8 cellular contexts compared by ENCODE assay signal in the genomic region with DNA sequence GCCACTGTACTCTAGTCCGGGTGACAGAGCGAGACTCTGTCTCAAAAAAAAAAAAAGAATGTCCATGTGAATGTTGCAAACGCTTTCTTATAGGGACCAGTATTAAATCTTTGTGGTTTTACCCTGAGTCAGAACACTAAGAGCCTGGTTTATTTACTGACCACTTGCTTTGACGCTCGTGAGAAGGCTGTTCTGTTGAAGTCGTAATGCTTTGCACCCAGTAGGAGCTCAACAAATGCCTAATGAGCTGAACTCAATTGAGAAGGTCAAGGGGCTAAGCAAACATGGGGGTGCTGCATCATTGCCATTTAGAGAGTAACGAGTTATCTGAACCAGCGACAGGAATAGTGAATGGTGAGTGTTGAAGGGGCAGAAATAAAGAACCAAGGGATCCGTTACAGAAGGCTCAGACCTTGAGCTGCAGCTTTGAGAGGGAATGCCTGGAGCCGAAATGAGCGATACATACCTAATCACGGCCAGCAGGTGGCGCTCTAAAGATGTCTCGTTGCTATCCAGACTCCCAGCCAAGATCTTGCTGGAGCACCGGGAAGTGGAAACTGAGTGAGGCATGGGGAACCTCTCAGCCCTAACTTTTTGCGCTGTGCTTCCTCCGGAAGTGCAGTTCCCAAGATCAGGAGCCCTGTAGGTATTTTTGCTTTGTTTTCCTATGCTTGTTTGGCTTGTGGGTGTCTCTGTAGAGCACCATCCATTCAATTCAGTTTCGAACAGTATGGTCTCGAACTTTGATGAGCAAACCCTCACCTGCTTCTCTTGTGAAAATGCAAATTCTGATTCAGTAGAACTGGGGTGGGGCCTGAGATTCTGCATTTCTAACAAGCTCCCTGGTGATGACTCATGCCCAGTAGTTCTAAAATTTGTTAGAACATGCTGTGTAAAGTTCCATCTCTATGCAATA. TPM values are rescaled to one million over a fixed set of nuclear protein-coding genes. Genes with fewer than 3 reads are reported as not detected.
DNase-seq lines count a peak whose midpoint lies in the region; ATAC-seq and TF ChIP-seq lines count a peak whose summit lies in the region.

No MANE protein-coding gene starts in this region.

- H3K4me1 Mint-ChIP-seq in activated naive CD8-positive, alpha-beta T cell treated with anti-CD3 and anti-CD28 coated beads, Interleukin-2, amount 50 U/mL, for 24 hours, result peaks cover 16% of the 10 kb centered on the region
- no peaks in the 10 kb centered on the region for H3K4me1 Mint-ChIP-seq in progenitor cell of endocrine pancreas (ENCODE audit: low read depth)

- peak; percentile 82 for ATAC-seq in activated naive CD8-positive, alpha-beta T cell treated with anti-CD3 and anti-CD28 coated beads, Interleukin-2, amount 50 U/mL, for 24 hours
- ATAC-seq in GM18868 (IDR thresholded peaks at IDR 0.05; ENCODE audit: unreplicated experiment), result no peak

- DNase-seq in GM04503 (ENCODE audit: low read depth) (peak; percentile 36), NCI-H128 (lab: John Stamatoyannopoulos, UW; ENCODE audit: unreplicated experiment) (peak; percentile 66), SW 1271 (lab: John Stamatoyannopoulos, UW) (peak; percentile 35 to 84), cardiac septum (ENCODE audit: low spot score) (peak; percentile 94), progenitor cell of endocrine pancreas (ENCODE audit: low spot score, unreplicated experiment) (peak; percentile 77), ureter (ENCODE audit: low spot score) (peak; percentile 92)
- peak; percentile 88 for DNase-seq in activated naive CD8-positive, alpha-beta T cell treated with anti-CD3 and anti-CD28 coated beads, Interleukin-2, amount 50 U/mL, for 24 hours

- H3K36me3 Mint-ChIP-seq in activated naive CD8-positive, alpha-beta T cell treated with anti-CD3 and anti-CD28 coated beads, Interleukin-2, amount 50 U/mL, for 24 hours (ENCODE audit: low read depth), result no peaks in the 10 kb centered on the region
- no peaks in the 10 kb centered on the region for H3K36me3 Mint-ChIP-seq in progenitor cell of endocrine pancreas (ENCODE audit: insufficient read depth)

- H3K9me3 Mint-ChIP-seq in activated naive CD8-positive, alpha-beta T cell treated with anti-CD3 and anti-CD28 coated beads, Interleukin-2, amount 50 U/mL, for 24 hours, result no peaks in the 10 kb centered on the region
- no peaks in the 10 kb centered on the region for H3K9me3 Mint-ChIP-seq in progenitor cell of endocrine pancreas (ENCODE audit: low read depth)

- intact Hi-C loops in cardiac septum (cut with DNase I), result loop anchor here (2.0 kb wide), 2 partner anchors 335 to 375 kb away; partner anchors contain the start of gene CCDC42

- H3K27ac Mint-ChIP-seq in activated naive CD8-positive, alpha-beta T cell treated with anti-CD3 and anti-CD28 coated beads, Interleukin-2, amount 50 U/mL, for 24 hours, result no peak overlapping the region
- H3K27ac Mint-ChIP-seq in progenitor cell of endocrine pancreas, result no peak overlapping the region

- TF ChIP-seq CTCF in progenitor cell of endocrine pancreas (IDR thresholded peaks at IDR 0.05; ENCODE audit: unreplicated experiment), result peak; percentile 94

- no peak overlapping the region for H3K4me3 Mint-ChIP-seq in activated naive CD8-positive, alpha-beta T cell treated with anti-CD3 and anti-CD28 coated beads, Interleukin-2, amount 50 U/mL, for 24 hours
- no peak overlapping the region for H3K4me3 Mint-ChIP-seq in progenitor cell of endocrine pancreas (ENCODE audit: low read depth)

- H3K27me3 Mint-ChIP-seq in activated naive CD8-positive, alpha-beta T cell treated with anti-CD3 and anti-CD28 coated beads, Interleukin-2, amount 50 U/mL, for 24 hours, result peaks cover 17% of the 10 kb centered on the region
- peaks cover 8% of the 10 kb centered on the region for H3K27me3 Mint-ChIP-seq in progenitor cell of endocrine pancreas

RNA-seq across cellular contexts. Expression of gene RNF222, which starts 12.6 kb away (rescaled TPM):
- total RNA-seq in cardiac septum (not detected), progenitor cell of endocrine pancreas (not detected in 2 replicates), ureter (not detected)

RNA-seq across cellular contexts. Expression of gene NDEL1, which starts 25.5 kb away (rescaled TPM):
- total RNA-seq in cardiac septum (42.0 TPM), progenitor cell of endocrine pancreas (30.5 and 40.5 TPM in 2 replicates), ureter (84.5 TPM)

RNA-seq across cellular contexts. Expression of gene RPL26, which starts 27.2 kb away (rescaled TPM):
- total RNA-seq in cardiac septum, result 727 TPM
- 1,699 and 1,778 TPM in 2 replicates for total RNA-seq in progenitor cell of endocrine pancreas
- total RNA-seq in ureter, result 2,627 TPM

Comparison
In these comparisons a context has a peak if more than half of its experiments do, and no peak if none do; other contexts are left out.
1. DNase-seq: peak in every context shown above with its lines; median percentile 94 in cardiac septum; 92 in ureter; 88 in activated naive CD8-positive, alpha-beta T cell treated with anti-CD3 and anti-CD28 coated beads, Interleukin-2, amount 50 U/mL, for 24 hours; 77 in progenitor cell of endocrine pancreas; 66 in NCI-H128; 60 in SW 1271; 36 in GM04503.